ENCODE assay signal across 1 cellular context in the genomic region with DNA sequence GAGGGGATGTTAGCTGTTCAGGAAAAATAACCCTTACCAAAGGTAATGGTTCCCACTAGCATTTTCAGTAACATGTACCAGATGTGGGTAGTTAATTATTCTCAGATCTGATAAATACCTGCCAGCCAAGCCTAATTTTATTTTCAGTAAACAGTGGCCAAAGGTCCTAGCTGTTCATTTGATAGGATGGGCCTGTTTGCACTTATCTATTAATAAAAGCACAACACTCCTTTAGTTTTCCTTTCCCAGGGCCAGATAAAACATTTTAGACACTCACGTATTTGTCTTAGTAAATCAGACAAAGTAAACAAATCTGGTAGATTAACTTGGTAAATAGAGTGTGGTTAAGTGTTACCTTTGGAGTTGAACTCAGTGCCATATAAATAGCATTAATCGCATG.
TF ChIP-seq lines count a peak whose summit lies in the region.

No MANE protein-coding gene starts in this region.

TF ChIP-seq in SK-N-SH, 30 proteins besides CTCF, POLR2A, EP300 and RAD21 (continued from another document):
- TF ChIP-seq, protein P1, sequence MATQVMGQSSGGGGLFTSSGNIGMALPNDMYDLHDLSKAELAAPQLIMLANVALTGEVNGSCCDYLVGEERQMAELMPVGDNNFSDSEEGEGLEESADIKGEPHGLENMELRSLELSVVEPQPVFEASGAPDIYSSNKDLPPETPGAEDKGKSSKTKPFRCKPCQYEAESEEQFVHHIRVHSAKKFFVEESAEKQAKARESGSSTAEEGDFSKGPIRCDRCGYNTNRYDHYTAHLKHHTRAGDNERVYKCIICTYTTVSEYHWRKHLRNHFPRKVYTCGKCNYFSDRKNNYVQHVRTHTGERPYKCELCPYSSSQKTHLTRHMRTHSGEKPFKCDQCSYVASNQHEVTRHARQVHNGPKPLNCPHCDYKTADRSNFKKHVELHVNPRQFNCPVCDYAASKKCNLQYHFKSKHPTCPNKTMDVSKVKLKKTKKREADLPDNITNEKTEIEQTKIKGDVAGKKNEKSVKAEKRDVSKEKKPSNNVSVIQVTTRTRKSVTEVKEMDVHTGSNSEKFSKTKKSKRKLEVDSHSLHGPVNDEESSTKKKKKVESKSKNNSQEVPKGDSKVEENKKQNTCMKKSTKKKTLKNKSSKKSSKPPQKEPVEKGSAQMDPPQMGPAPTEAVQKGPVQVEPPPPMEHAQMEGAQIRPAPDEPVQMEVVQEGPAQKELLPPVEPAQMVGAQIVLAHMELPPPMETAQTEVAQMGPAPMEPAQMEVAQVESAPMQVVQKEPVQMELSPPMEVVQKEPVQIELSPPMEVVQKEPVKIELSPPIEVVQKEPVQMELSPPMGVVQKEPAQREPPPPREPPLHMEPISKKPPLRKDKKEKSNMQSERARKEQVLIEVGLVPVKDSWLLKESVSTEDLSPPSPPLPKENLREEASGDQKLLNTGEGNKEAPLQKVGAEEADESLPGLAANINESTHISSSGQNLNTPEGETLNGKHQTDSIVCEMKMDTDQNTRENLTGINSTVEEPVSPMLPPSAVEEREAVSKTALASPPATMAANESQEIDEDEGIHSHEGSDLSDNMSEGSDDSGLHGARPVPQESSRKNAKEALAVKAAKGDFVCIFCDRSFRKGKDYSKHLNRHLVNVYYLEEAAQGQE (IDR thresholded peaks at IDR 0.05; ENCODE audit: low read depth, low read length): no peak
- no peak for TF ChIP-seq NRF1 (IDR thresholded peaks at IDR 0.05; ENCODE audit: low read depth, low read length)
- no peak for TF ChIP-seq SIN3A (IDR thresholded peaks at IDR 0.05; ENCODE audit: borderline replicate concordance, low read depth, low read length)
- no peak for TF ChIP-seq JUND (IDR thresholded peaks at IDR 0.05)
- TF ChIP-seq RFX5 (IDR thresholded peaks at IDR 0.05; ENCODE audit: low read length): no peak
- 0 out of 2 replicates have a peak, but pooled peaks have one; percentile 6 for TF ChIP-seq NFIC (IDR thresholded peaks at IDR 0.05; ENCODE audit: borderline replicate concordance)
- TF ChIP-seq FOXJ3 (CRISPR knock-in tag; IDR thresholded peaks at IDR 0.05): no peak
- no peak for TF ChIP-seq FOSL2 (IDR thresholded peaks at IDR 0.05; ENCODE audit: borderline replicate concordance, low read depth)
- TF ChIP-seq GATA2 (CRISPR knock-in tag; IDR thresholded peaks at IDR 0.05): peak; percentile 51; the same call in 1 of the 2 replicates
- TF ChIP-seq ELF1 (IDR thresholded peaks at IDR 0.05): no peak
